ENCODE assay signal across 1 cellular context in the genomic region with DNA sequence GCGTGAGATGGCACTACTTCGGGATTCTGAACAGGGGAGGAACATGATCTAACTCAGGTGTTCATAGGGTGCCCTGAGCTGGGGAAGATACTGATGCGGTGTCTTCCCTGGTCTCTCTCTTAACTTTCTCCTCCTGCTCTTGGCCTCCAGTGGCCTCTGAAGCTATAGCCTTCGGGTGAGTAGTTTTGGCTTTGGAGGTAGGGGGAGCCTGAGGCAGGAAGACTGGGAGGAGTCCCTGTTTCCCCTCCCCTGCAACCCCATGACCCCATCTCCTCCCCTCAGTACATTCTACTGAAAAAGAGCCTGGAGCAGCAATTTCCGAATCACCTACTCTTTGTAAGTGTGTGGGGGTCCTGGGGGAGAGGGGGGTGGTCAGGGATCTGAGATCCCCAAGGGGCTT.
TF ChIP-seq lines count a peak whose summit lies in the region.

No MANE protein-coding gene starts in this region.

TF ChIP-seq in H1, 55 proteins besides CTCF, POLR2A, EP300 and RAD21:
- no peak for TF ChIP-seq EGR1 (IDR thresholded peaks at IDR 0.05; ENCODE audit: borderline replicate concordance, low read depth, low read length)
- TF ChIP-seq SP4 (IDR thresholded peaks at IDR 0.05; ENCODE audit: low read length): no peak
- TF ChIP-seq TAF1 (IDR thresholded peaks at IDR 0.05; ENCODE audit: low read depth, low read length): peak; percentile 45; the same call in 1 of the 2 replicates
- TF ChIP-seq, protein P1, sequence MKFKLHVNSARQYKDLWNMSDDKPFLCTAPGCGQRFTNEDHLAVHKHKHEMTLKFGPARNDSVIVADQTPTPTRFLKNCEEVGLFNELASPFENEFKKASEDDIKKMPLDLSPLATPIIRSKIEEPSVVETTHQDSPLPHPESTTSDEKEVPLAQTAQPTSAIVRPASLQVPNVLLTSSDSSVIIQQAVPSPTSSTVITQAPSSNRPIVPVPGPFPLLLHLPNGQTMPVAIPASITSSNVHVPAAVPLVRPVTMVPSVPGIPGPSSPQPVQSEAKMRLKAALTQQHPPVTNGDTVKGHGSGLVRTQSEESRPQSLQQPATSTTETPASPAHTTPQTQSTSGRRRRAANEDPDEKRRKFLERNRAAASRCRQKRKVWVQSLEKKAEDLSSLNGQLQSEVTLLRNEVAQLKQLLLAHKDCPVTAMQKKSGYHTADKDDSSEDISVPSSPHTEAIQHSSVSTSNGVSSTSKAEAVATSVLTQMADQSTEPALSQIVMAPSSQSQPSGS (IDR thresholded peaks at IDR 0.05; ENCODE audit: low read length): no peak
- TF ChIP-seq TBP (IDR thresholded peaks at IDR 0.05; ENCODE audit: low read depth, low read length): 0 out of 2 replicates have a peak, but pooled peaks have one; percentile 21
